In the genomic region with DNA sequence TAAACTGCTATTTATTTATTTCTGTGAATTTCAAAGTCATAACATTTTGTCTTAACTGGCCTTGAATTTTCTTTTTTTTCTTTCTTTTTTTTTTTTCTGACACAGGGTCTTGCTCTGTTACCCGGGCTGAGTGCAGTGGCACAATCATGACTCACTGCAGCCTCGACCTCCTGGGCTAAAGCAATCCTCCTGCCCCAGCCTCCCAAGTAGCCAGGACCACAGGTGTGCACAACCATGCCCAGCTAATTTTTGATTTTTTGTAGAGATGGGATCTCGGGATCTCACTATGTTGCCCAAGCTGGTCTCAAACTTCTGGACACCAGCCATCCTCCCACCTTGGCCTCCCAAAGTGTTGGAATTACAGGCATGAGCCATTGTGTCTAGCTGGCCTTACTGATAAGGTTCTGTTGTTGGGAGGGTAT, we compare ENCODE assay signal across 2 cellular contexts.
A peak's percentile ranks its signal among the peaks of the same experiment; 100 is the strongest.
TF ChIP-seq lines count a peak whose summit lies in the region.

No MANE protein-coding gene starts in this region.

TF ChIP-seq in A549, 52 proteins besides CTCF, POLR2A, EP300 and RAD21 (continued from another document):
- TF ChIP-seq, protein P1, sequence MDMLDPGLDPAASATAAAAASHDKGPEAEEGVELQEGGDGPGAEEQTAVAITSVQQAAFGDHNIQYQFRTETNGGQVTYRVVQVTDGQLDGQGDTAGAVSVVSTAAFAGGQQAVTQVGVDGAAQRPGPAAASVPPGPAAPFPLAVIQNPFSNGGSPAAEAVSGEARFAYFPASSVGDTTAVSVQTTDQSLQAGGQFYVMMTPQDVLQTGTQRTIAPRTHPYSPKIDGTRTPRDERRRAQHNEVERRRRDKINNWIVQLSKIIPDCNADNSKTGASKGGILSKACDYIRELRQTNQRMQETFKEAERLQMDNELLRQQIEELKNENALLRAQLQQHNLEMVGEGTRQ (IDR thresholded peaks at IDR 0.05): no peak
- TF ChIP-seq FOSB (CRISPR knock-in tag; IDR thresholded peaks at IDR 0.05) (no peak), ZSCAN20 (CRISPR knock-in tag; IDR thresholded peaks at IDR 0.05) (no peak), KDM5A (IDR thresholded peaks at IDR 0.05) (no peak), HOXB5 (CRISPR knock-in tag; IDR thresholded peaks at IDR 0.05) (no peak), MYC (IDR thresholded peaks at IDR 0.05; ENCODE audit: borderline replicate concordance, low read length) (no peak), JUN (IDR thresholded peaks at IDR 0.05) (no peak), ZNF302 (CRISPR knock-in tag; IDR thresholded peaks at IDR 0.05) (no peak), GATA3 (IDR thresholded peaks at IDR 0.05; ENCODE audit: borderline replicate concordance) (no peak), JUNB (IDR thresholded peaks at IDR 0.05) (no peak)
- TF ChIP-seq, protein P2, sequence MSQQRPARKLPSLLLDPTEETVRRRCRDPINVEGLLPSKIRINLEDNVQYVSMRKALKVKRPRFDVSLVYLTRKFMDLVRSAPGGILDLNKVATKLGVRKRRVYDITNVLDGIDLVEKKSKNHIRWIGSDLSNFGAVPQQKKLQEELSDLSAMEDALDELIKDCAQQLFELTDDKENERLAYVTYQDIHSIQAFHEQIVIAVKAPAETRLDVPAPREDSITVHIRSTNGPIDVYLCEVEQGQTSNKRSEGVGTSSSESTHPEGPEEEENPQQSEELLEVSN (IDR thresholded peaks at IDR 0.05; ENCODE audit: borderline replicate concordance, low read depth): no peak

TF ChIP-seq in HepG2, 621 proteins besides CTCF, POLR2A, EP300 and RAD21 (continued from another document):
- TF ChIP-seq, protein P3, sequence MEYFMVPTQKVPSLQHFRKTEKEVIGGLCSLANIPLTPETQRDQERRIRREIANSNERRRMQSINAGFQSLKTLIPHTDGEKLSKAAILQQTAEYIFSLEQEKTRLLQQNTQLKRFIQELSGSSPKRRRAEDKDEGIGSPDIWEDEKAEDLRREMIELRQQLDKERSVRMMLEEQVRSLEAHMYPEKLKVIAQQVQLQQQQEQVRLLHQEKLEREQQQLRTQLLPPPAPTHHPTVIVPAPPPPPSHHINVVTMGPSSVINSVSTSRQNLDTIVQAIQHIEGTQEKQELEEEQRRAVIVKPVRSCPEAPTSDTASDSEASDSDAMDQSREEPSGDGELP (IDR thresholded peaks at IDR 0.05; ENCODE audit: borderline replicate concordance, low read depth): no peak
- TF ChIP-seq SOX13 (IDR thresholded peaks at IDR 0.05) (no peak), SOX13 (CRISPR knock-in tag; conservative IDR thresholded peaks at IDR 0.05 in 1 of 2, IDR thresholded peaks at IDR 0.05 in 1 of 2) (peak in 1 of 2 experiments; percentile 36; a peak in 1 of 4 replicates), FOSL2 (CRISPR knock-in tag; IDR thresholded peaks at IDR 0.05) (peak; percentile 46), ZFP82 (CRISPR knock-in tag; IDR thresholded peaks at IDR 0.05; ENCODE audit: borderline replicate concordance) (no peak)
- TF ChIP-seq, protein P4, sequence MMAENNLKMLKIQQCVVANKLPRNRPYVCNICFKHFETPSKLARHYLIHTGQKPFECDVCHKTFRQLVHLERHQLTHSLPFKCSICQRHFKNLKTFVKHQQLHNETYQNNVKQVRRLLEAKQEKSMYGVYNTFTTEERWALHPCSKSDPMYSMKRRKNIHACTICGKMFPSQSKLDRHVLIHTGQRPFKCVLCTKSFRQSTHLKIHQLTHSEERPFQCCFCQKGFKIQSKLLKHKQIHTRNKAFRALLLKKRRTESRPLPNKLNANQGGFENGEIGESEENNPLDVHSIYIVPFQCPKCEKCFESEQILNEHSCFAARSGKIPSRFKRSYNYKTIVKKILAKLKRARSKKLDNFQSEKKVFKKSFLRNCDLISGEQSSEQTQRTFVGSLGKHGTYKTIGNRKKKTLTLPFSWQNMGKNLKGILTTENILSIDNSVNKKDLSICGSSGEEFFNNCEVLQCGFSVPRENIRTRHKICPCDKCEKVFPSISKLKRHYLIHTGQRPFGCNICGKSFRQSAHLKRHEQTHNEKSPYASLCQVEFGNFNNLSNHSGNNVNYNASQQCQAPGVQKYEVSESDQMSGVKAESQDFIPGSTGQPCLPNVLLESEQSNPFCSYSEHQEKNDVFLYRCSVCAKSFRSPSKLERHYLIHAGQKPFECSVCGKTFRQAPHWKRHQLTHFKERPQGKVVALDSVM (CRISPR knock-in tag; IDR thresholded peaks at IDR 0.05): peak; percentile 98
